Comparison of ENCODE assay signal across 8 cellular contexts in the genomic region with DNA sequence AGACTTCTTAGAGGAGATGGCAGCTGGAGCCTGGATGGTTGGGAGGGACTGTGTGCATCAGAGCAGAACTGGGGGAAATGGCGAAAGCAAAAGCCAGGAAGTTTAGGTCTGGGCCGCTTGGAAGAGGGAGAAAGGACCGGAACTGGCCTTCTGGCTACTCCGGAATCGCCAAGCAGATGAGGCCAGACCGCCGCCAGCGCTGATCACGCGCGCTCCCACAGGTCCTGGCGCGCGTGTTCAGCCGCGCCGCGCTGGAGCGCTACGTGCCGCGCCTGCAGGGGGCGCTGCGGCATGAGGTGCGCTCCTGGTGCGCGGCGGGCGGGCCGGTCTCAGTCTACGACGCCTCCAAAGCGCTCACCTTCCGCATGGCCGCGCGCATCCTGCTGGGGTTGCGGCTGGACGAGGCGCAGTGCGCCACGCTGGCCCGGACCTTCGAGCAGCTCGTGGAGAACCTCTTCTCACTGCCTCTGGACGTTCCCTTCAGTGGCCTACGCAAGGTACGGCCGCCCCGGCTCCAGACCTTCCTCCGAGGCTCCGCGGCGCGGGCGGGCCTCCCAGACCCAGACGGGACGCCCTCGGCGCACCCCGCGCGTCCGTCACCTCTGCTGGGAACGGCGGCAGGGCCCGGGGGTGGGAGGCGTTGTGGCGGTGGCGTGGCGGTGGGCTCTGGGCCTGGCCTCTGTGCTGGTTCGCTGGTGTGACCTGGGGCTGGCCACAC. TPM values are rescaled to one million over a fixed set of nuclear protein-coding genes. Genes with fewer than 3 reads are reported as not detected.
DNase-seq lines count a peak whose midpoint lies in the region; ATAC-seq, FAIRE-seq and TF ChIP-seq lines count a peak whose summit lies in the region.

No MANE protein-coding gene starts in this region.

- TF ChIP-seq CTCF in fibroblast of the aortic adventitia (IDR thresholded peaks at IDR 0.05; ENCODE audit: insufficient read depth, low read length) (peak; percentile 41), pancreas (IDR thresholded peaks at IDR 0.05) (peak in 1 of 4 donors; percentile 33)

- DNase-seq in Right ventricle myocardium superior (no peak), Right ventricle myocardium inferior (ENCODE audit: missing footprints) (no peak), fibroblast of the aortic adventitia (ENCODE audit: low read depth) (peak; percentile 45), pancreas (peak in 1 of 6 donors; percentile 68), ureter (ENCODE audit: low spot score) (no peak), OCI-M1 (lab: John Stamatoyannopoulos, UW) (no peak)
- DNase-seq in activated CD4-positive, alpha-beta T cell treated with anti-CD3 and anti-CD28 coated beads for 48 hours, result peak; percentile 74

- H3K4me3 ChIP-seq in fibroblast of the aortic adventitia (ENCODE audit: low read depth, low read length) (peak overlapping the region; percentile 49), pancreas (peak overlapping the region in 2 of 4 donors; percentile 4 to 31)

- intact Hi-C loops in Right ventricle myocardium superior (cut with DNase I), result no loop called here
- intact Hi-C loops in Right ventricle myocardium inferior (cut with DNase I), result no loop called here
- intact Hi-C loops in pancreas (cut with DNase I), result no loop called here

- no peaks in the 10 kb centered on the region for H3K9me3 ChIP-seq in pancreas

- ATAC-seq in Right ventricle myocardium superior (ENCODE audit: poor library complexity) (peak; percentile 61), Right ventricle myocardium inferior (no peak), pancreas (peak; percentile 43 to 84 (median 65)), GM19467 (IDR thresholded peaks at IDR 0.05; ENCODE audit: unreplicated experiment) (no peak)

- H3K4me1 ChIP-seq in pancreas, result peaks cover 0 to 3% (median 0%) of the 10 kb centered on the region in 3 donors

- H3K27me3 ChIP-seq in pancreas, result no peaks in the 10 kb centered on the region

- no peaks in the 10 kb centered on the region for H3K36me3 ChIP-seq in pancreas

- H3K27ac ChIP-seq in pancreas, result no peak overlapping the region

- WGBS in pancreas, 2 donors, result 23 to 25% methylated on average over 67 to 72 of the region's 72 CpGs

- FAIRE-seq in pancreas (lab: Jason Lieb, UNC), result no peak

RNA-seq across cellular contexts. Expression of a gene that starts 2.1 kb away (rescaled TPM):
- total RNA-seq in Right ventricle myocardium superior (0.05 TPM), Right ventricle myocardium inferior (0.05 TPM), fibroblast of the aortic adventitia (ENCODE audit: low replicate concordance) (0.09 TPM in 1 of 2 replicates, not detected in the other), pancreas (under 1 TPM in 5 of 6 donors, not detected in 1; 0.08 to 0.17 (median 0.09) TPM), ureter (0.10 TPM)
- under 1 TPM; 0.04 to 0.05 TPM for polyA plus RNA-seq in pancreas

RNA-seq across cellular contexts. Expression of a gene that starts 11.0 kb away (rescaled TPM):
- total RNA-seq in Right ventricle myocardium superior, result not detected
- not detected for total RNA-seq in Right ventricle myocardium inferior
- total RNA-seq in fibroblast of the aortic adventitia (ENCODE audit: low replicate concordance), result not detected in 2 replicates
- not detected for total RNA-seq in pancreas
- polyA plus RNA-seq in pancreas, result under 1 TPM; 0.11 to 0.35 TPM
- total RNA-seq in ureter, result not detected

Comparison
In these comparisons a context has a peak if more than half of its experiments do, and no peak if none do; other contexts are left out.
1. ATAC-seq: peak in Right ventricle myocardium superior (single experiment) and pancreas (4 of 4); none in Right ventricle myocardium inferior (single experiment) and GM19467 (single experiment).
2. DNase-seq: peak in activated CD4-positive, alpha-beta T cell treated with anti-CD3 and anti-CD28 coated beads for 48 hours (single experiment) and fibroblast of the aortic adventitia (single experiment); none in Right ventricle myocardium superior (single experiment), Right ventricle myocardium inferior (single experiment), ureter (single experiment) and OCI-M1 (single experiment).